In genomic region chr14:36238666-36239363, GRCh38 we compare ENCODE assay signal across 10 cellular contexts.
DNase-seq lines count a peak whose midpoint lies in the region; ATAC-seq and TF ChIP-seq lines count a peak whose summit lies in the region.
"Had no signal": no experiment of that assay in that cellular context is flagged by ENCODE, and none has a peak within 500 bp of the region (broad histone marks: within the 10 kb centered on the region; RNA-seq: fewer than 3 reads in every experiment).

No MANE protein-coding gene starts in this region.

- POLR2A ChIA-PET in GM10248 (lab: Yijun Ruan, JAX): no interaction called here

- TF ChIP-seq CTCF in AG10803 (conservative IDR thresholded peaks at IDR 0.05; ENCODE audit: low read length) (no peak), foreskin fibroblast (IDR thresholded peaks at IDR 0.05; ENCODE audit: low read depth, low read length) (no peak), GM10248 (IDR thresholded peaks at IDR 0.05; ENCODE audit: control extremely low read depth, extremely low read depth, low read depth, missing control alignments) (no peak)

- ATAC-seq in GM18867 (IDR thresholded peaks at IDR 0.05; ENCODE audit: unreplicated experiment): peak; percentile 63
- no peak for ATAC-seq in GM21528 (IDR thresholded peaks at IDR 0.05; ENCODE audit: low FRiP score, unreplicated experiment)

- CTCF ChIA-PET in GM10248 (lab: Yijun Ruan, JAX): no interaction called here

- DNase-seq in AG10803 (ENCODE audit: low read depth): peak; percentile 85
- peak; percentile 57 to 61 for DNase-seq in SHP77 (lab: John Stamatoyannopoulos, UW)
- DNase-seq in foreskin fibroblast: peak; percentile 60 to 77
- DNase-seq in GM10248 (ENCODE audit: extremely low spot score): no peak
- no peak for DNase-seq in NK-92 treated with Interleukin-12 subunit alpha and Interleukin-12 subunit beta, amount 100 ng/mL, for 24 hours (lab: John Stamatoyannopoulos, UW)
- no peak for DNase-seq in NCI-H146 treated with DMSO at 0.1 percent for 48 hours (lab: John Stamatoyannopoulos, UW; ENCODE audit: unreplicated experiment)
- DNase-seq: cerebellar nuclear complex, GDM1 had no signal

- no peak overlapping the region for H3K4me3 ChIP-seq in AG10803 (ENCODE audit: low read length)
- no peak overlapping the region for H3K4me3 ChIP-seq in foreskin fibroblast (ENCODE audit: low read depth in 1 of 2, low read length in 2 of 2)

Comparison
In these comparisons a context has a peak if more than half of its experiments do, and no peak if none do; other contexts are left out.
1. DNase-seq: peak in AG10803 (single experiment), SHP77 (2 of 2) and foreskin fibroblast (2 of 2); none in GM10248 (single experiment), NK-92 treated with Interleukin-12 subunit alpha and Interleukin-12 subunit beta, amount 100 ng/mL, for 24 hours (single experiment) and NCI-H146 treated with DMSO at 0.1 percent for 48 hours (single experiment).